1 cellular context compared by ENCODE assay signal in the genomic region with DNA sequence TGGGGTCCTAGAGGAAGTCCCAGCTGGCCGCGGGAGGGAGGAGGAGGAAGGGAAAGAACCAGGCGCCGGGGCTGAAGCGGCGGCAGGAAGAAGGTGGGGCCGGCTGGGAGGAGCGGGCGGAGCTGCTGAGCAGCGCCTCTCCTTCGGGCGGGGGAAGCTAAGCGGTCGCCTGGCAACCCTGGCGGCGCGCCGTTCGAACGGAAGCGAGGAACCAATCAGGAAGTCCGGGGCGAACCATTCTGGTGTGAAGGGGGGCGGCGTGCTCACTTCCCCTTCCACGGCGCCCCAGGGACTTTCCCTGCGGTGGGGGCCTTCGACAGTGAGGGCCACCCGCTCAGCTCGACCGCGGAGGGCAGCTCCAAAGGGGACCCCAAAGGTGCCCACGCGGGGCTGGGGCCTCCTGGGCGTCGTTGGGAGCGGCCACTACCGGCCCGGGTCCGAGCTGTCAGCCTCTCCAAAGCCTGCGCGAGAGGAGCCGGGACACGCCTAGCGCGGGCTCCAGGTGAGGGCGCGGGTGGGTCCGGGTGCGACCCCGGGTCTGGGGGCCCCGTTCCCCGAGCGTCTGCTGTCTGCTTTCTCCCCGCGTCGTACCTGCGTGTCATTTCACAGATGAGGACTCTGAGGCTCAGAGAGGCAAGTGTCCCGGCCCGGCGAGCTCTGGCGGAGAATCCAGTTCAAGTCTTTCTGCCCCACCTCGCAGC.
A peak's percentile ranks its signal among the peaks of the same experiment; 100 is the strongest.
TF ChIP-seq lines count a peak whose summit lies in the region.

A gene (plus strand): TSS at position 266 of the 701 bp plus-strand sequence. CDS start 11,090 bp downstream, outside the sequence.

TF ChIP-seq in H1, 55 proteins besides CTCF, POLR2A, EP300 and RAD21:
- TF ChIP-seq HDAC2 (IDR thresholded peaks at IDR 0.05; ENCODE audit: borderline replicate concordance in 1 of 2, low read depth in 2 of 2, low read length in 2 of 2) = peak in 1 of 2 experiments; percentile 76; a peak in 1 of 4 replicates
- TF ChIP-seq, protein P1, sequence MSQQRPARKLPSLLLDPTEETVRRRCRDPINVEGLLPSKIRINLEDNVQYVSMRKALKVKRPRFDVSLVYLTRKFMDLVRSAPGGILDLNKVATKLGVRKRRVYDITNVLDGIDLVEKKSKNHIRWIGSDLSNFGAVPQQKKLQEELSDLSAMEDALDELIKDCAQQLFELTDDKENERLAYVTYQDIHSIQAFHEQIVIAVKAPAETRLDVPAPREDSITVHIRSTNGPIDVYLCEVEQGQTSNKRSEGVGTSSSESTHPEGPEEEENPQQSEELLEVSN (IDR thresholded peaks at IDR 0.05) = peak; percentile 10; the same call in 1 of the 2 replicates
- TF ChIP-seq CHD1 (IDR thresholded peaks at IDR 0.05; ENCODE audit: low read depth, low read length) = peak; percentile 89
- no peak; the same call in 1 of the 2 replicates for TF ChIP-seq KDM1A (IDR thresholded peaks at IDR 0.05; ENCODE audit: borderline replicate concordance, low read length)
- TF ChIP-seq, protein P2, sequence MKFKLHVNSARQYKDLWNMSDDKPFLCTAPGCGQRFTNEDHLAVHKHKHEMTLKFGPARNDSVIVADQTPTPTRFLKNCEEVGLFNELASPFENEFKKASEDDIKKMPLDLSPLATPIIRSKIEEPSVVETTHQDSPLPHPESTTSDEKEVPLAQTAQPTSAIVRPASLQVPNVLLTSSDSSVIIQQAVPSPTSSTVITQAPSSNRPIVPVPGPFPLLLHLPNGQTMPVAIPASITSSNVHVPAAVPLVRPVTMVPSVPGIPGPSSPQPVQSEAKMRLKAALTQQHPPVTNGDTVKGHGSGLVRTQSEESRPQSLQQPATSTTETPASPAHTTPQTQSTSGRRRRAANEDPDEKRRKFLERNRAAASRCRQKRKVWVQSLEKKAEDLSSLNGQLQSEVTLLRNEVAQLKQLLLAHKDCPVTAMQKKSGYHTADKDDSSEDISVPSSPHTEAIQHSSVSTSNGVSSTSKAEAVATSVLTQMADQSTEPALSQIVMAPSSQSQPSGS (IDR thresholded peaks at IDR 0.05; ENCODE audit: low read length) = no peak
- 0 out of 2 replicates have a peak, but pooled peaks have one; percentile 13 for TF ChIP-seq CREB1 (IDR thresholded peaks at IDR 0.05)
- TF ChIP-seq SIRT6 (IDR thresholded peaks at IDR 0.05; ENCODE audit: low read length) = no peak
- TF ChIP-seq POLR2AphosphoS5 (IDR thresholded peaks at IDR 0.05; ENCODE audit: low read depth, low read length) = no peak
- 0 out of 2 replicates have a peak, but pooled peaks have one; percentile 29 for TF ChIP-seq YY1 (IDR thresholded peaks at IDR 0.05; ENCODE audit: low read depth, low read length)
- TF ChIP-seq EGR1 (IDR thresholded peaks at IDR 0.05; ENCODE audit: borderline replicate concordance, low read depth, low read length) = peak; percentile 74; the same call in 1 of the 2 replicates
- peak; percentile 76 to 94; a peak in 2 of 4 replicates for TF ChIP-seq SIN3A (conservative IDR thresholded peaks at IDR 0.05 in 1 of 2, IDR thresholded peaks at IDR 0.05 in 1 of 2; ENCODE audit: low read depth in 1 of 2, low read length in 2 of 2)
- TF ChIP-seq SP4 (IDR thresholded peaks at IDR 0.05; ENCODE audit: low read length) = no peak
- no peak for TF ChIP-seq RXRA (IDR thresholded peaks at IDR 0.05; ENCODE audit: insufficient read depth, low read depth, low read length)
- no peak for TF ChIP-seq POU5F1 (IDR thresholded peaks at IDR 0.05; ENCODE audit: low read depth, low read length)
- no peak for TF ChIP-seq SAP30 (IDR thresholded peaks at IDR 0.05; ENCODE audit: insufficient read depth, insufficient replicate concordance, low read length)
- peak; percentile 91 for TF ChIP-seq KDM4A (IDR thresholded peaks at IDR 0.05; ENCODE audit: low read depth, low read length, severe bottlenecking)
- peak; percentile 92 for TF ChIP-seq JUND (IDR thresholded peaks at IDR 0.05; ENCODE audit: low read length)
- no peak for TF ChIP-seq ZNF274 (IDR thresholded peaks at IDR 0.05; ENCODE audit: borderline replicate concordance, extremely low read depth, low read length)
- no peak for TF ChIP-seq CHD2 (IDR thresholded peaks at IDR 0.05; ENCODE audit: low read length)
- TF ChIP-seq, protein P3, sequence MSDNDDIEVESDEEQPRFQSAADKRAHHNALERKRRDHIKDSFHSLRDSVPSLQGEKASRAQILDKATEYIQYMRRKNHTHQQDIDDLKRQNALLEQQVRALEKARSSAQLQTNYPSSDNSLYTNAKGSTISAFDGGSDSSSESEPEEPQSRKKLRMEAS (IDR thresholded peaks at IDR 0.05) = peak; percentile 46; the same call in 1 of the 2 replicates
- peak; percentile 41 for TF ChIP-seq TAF7 (optimal IDR thresholded peaks at IDR 0.05; ENCODE audit: borderline replicate concordance, low read depth, low read length)
- TF ChIP-seq, protein P4, sequence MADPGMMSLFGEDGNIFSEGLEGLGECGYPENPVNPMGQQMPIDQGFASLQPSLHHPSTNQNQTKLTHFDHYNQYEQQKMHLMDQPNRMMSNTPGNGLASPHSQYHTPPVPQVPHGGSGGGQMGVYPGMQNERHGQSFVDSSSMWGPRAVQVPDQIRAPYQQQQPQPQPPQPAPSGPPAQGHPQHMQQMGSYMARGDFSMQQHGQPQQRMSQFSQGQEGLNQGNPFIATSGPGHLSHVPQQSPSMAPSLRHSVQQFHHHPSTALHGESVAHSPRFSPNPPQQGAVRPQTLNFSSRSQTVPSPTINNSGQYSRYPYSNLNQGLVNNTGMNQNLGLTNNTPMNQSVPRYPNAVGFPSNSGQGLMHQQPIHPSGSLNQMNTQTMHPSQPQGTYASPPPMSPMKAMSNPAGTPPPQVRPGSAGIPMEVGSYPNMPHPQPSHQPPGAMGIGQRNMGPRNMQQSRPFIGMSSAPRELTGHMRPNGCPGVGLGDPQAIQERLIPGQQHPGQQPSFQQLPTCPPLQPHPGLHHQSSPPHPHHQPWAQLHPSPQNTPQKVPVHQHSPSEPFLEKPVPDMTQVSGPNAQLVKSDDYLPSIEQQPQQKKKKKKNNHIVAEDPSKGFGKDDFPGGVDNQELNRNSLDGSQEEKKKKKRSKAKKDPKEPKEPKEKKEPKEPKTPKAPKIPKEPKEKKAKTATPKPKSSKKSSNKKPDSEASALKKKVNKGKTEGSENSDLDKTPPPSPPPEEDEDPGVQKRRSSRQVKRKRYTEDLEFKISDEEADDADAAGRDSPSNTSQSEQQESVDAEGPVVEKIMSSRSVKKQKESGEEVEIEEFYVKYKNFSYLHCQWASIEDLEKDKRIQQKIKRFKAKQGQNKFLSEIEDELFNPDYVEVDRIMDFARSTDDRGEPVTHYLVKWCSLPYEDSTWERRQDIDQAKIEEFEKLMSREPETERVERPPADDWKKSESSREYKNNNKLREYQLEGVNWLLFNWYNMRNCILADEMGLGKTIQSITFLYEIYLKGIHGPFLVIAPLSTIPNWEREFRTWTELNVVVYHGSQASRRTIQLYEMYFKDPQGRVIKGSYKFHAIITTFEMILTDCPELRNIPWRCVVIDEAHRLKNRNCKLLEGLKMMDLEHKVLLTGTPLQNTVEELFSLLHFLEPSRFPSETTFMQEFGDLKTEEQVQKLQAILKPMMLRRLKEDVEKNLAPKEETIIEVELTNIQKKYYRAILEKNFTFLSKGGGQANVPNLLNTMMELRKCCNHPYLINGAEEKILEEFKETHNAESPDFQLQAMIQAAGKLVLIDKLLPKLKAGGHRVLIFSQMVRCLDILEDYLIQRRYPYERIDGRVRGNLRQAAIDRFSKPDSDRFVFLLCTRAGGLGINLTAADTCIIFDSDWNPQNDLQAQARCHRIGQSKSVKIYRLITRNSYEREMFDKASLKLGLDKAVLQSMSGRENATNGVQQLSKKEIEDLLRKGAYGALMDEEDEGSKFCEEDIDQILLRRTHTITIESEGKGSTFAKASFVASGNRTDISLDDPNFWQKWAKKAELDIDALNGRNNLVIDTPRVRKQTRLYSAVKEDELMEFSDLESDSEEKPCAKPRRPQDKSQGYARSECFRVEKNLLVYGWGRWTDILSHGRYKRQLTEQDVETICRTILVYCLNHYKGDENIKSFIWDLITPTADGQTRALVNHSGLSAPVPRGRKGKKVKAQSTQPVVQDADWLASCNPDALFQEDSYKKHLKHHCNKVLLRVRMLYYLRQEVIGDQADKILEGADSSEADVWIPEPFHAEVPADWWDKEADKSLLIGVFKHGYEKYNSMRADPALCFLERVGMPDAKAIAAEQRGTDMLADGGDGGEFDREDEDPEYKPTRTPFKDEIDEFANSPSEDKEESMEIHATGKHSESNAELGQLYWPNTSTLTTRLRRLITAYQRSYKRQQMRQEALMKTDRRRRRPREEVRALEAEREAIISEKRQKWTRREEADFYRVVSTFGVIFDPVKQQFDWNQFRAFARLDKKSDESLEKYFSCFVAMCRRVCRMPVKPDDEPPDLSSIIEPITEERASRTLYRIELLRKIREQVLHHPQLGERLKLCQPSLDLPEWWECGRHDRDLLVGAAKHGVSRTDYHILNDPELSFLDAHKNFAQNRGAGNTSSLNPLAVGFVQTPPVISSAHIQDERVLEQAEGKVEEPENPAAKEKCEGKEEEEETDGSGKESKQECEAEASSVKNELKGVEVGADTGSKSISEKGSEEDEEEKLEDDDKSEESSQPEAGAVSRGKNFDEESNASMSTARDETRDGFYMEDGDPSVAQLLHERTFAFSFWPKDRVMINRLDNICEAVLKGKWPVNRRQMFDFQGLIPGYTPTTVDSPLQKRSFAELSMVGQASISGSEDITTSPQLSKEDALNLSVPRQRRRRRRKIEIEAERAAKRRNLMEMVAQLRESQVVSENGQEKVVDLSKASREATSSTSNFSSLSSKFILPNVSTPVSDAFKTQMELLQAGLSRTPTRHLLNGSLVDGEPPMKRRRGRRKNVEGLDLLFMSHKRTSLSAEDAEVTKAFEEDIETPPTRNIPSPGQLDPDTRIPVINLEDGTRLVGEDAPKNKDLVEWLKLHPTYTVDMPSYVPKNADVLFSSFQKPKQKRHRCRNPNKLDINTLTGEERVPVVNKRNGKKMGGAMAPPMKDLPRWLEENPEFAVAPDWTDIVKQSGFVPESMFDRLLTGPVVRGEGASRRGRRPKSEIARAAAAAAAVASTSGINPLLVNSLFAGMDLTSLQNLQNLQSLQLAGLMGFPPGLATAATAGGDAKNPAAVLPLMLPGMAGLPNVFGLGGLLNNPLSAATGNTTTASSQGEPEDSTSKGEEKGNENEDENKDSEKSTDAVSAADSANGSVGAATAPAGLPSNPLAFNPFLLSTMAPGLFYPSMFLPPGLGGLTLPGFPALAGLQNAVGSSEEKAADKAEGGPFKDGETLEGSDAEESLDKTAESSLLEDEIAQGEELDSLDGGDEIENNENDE (IDR thresholded peaks at IDR 0.05; ENCODE audit: insufficient replicate concordance, low read length) = no peak
